Comparison of ENCODE assay signal across 11 cellular contexts in the genomic region with DNA sequence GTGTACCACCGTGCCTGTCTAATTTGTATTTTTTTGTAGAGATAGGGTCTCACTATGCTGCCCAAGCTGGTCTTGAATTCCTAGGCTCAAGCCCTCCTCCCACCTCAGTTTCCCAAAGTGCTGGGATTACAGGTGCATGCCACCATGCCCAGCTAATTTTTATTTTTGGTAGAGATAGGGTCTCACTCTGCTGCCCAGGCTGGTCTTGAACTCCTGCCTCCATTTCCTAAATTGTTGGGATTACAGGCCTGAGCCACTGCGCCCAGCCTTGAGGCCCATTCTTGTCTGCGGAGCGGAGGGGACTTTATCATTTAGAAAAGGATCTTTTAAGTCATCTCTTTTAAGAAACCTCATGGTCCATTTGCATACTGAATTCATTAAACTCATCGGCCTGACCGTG.
A peak's percentile ranks its signal among the peaks of the same experiment; 100 is the strongest.
DNase-seq lines count a peak whose midpoint lies in the region; ATAC-seq and TF ChIP-seq lines count a peak whose summit lies in the region.
"Had no signal": no experiment of that assay in that cellular context is flagged by ENCODE, and none has a peak within 500 bp of the region (broad histone marks: within the 10 kb centered on the region; RNA-seq: fewer than 3 reads in every experiment).

No MANE protein-coding gene starts in this region.

- no peak for DNase-seq in WTC11 (ENCODE audit: low spot score)
- DNase-seq in mesenteric fat pad (ENCODE audit: low spot score): peak; percentile 59
- DNase-seq in nephron progenitor cell: no peak
- DNase-seq in substantia nigra (lab: John Stamatoyannopoulos, UW): no peak
- no peak for DNase-seq in spleen
- DNase-seq: NCI-H1048, NCI-H187 treated with DMSO at 0.1 percent for 48 hours, NCI-H446, SHP77 treated with DMSO at 0.1 percent for 48 hours had no signal

- no peaks in the 10 kb centered on the region for H3K27me3 ChIP-seq in spleen (replicated peaks in 1 of 7)

- no peak overlapping the region for H3K4me3 ChIP-seq in HEK293 (ENCODE audit: low read depth, low read length)
- H3K4me3 ChIP-seq in spleen: no peak overlapping the region

- intact Hi-C loops in spleen (cut with DNase I; ENCODE audit: low total_unique reads): no loop called here

- CTCF ChIA-PET in HEK293 (lab: Yijun Ruan, JAX): interaction anchor here (1.4 kb wide), 1 partner anchor 11 kb away, joined by 4 read pairs; no protein-coding TSS in a partner anchor
- CTCF ChIA-PET in WTC11 (lab: Charles Lee): no interaction called here

- no peak overlapping the region for H3K4me3 Mint-ChIP-seq in WTC11
- no peak overlapping the region for H3K4me3 Mint-ChIP-seq in nephron progenitor cell

- H3K36me3 ChIP-seq in HEK293 (ENCODE audit: control insufficient read depth in 2 of 2, insufficient read depth in 1 of 2, low read length in 2 of 2) (peaks cover 0 to under 1% of the 10 kb centered on the region in 2 experiments; a peak in 1 of 3 replicates), spleen (peaks cover 0 to 35% (median 2%) of the 10 kb centered on the region in 6 donors)

- H3K9me3 ChIP-seq in HEK293 (ENCODE audit: control insufficient read depth, insufficient read depth, low read depth, low read length) (no peaks in the 10 kb centered on the region), spleen (no peaks in the 10 kb centered on the region)

- H3K9me3 Mint-ChIP-seq in WTC11 (no peaks in the 10 kb centered on the region), nephron progenitor cell (peaks cover 3% of the 10 kb centered on the region)

- peaks cover 3% of the 10 kb centered on the region for H3K36me3 Mint-ChIP-seq in WTC11
- peaks cover 33% of the 10 kb centered on the region for H3K36me3 Mint-ChIP-seq in nephron progenitor cell (ENCODE audit: low read depth)

- H3K4me1 Mint-ChIP-seq in WTC11 (peaks cover 52% of the 10 kb centered on the region), nephron progenitor cell (peaks cover 29% of the 10 kb centered on the region)

- no peaks in the 10 kb centered on the region for H3K27me3 Mint-ChIP-seq in WTC11 (ENCODE audit: low read depth)
- H3K27me3 Mint-ChIP-seq in nephron progenitor cell (ENCODE audit: low read depth, poor library complexity): no peaks in the 10 kb centered on the region

- H3K4me1 ChIP-seq in HEK293 (ENCODE audit: control insufficient read depth, insufficient read depth, low read length) (no peaks in the 10 kb centered on the region), spleen (peaks cover 0 to 35% (median 17%) of the 10 kb centered on the region in 6 donors)

- H3K27ac Mint-ChIP-seq in WTC11: peak overlapping the region; percentile 80; the same call in 1 of the 2 replicates
- no peak overlapping the region for H3K27ac Mint-ChIP-seq in nephron progenitor cell

- TF ChIP-seq CTCF in HEK293 (tag by site-specific recombination; IDR thresholded peaks at IDR 0.05) (no peak), WTC11 (IDR thresholded peaks at IDR 0.05) (no peak), nephron progenitor cell (IDR thresholded peaks at IDR 0.05) (no peak), spleen (IDR thresholded peaks at IDR 0.05 in 8 of 11, conservative IDR thresholded peaks at IDR 0.05 in 3 of 11) (no peak)

- TF ChIP-seq POLR2A in spleen (IDR thresholded peaks at IDR 0.05): no peak

- ATAC-seq in WTC11: no peak
- no peak for ATAC-seq in GM19467 (IDR thresholded peaks at IDR 0.05; ENCODE audit: unreplicated experiment)

- POLR2A ChIA-PET in HEK293 (lab: Yijun Ruan, JAX) (no interaction called here), WTC11 (lab: Charles Lee) (no interaction called here)

- 78 to 92% (median 81%) methylated on average over 6 of the region's 6 CpGs for WGBS in spleen, 5 donors

- H3K27ac ChIP-seq in HEK293 (ENCODE audit: extremely low read depth, low read depth, low read length) (no peak overlapping the region), substantia nigra (ENCODE audit: low read depth, low read length, poor library complexity, severe bottlenecking) (no peak overlapping the region), spleen (peak overlapping the region in 4 of 8 donors; percentile 21 to 62 (median 52))

TF ChIP-seq in HEK293, 187 proteins besides CTCF, POLR2A, EP300 and RAD21:
- no peak for TF ChIP-seq ZNF2 (tag by site-specific recombination; IDR thresholded peaks at IDR 0.05)
- 0 out of 2 replicates have a peak, but pooled peaks have one; percentile 41 for TF ChIP-seq ZNF121 (tag by site-specific recombination; IDR thresholded peaks at IDR 0.05)

TF ChIP-seq in WTC11, 78 proteins besides CTCF, POLR2A, EP300 and RAD21:
- TF ChIP-seq, protein P1, sequence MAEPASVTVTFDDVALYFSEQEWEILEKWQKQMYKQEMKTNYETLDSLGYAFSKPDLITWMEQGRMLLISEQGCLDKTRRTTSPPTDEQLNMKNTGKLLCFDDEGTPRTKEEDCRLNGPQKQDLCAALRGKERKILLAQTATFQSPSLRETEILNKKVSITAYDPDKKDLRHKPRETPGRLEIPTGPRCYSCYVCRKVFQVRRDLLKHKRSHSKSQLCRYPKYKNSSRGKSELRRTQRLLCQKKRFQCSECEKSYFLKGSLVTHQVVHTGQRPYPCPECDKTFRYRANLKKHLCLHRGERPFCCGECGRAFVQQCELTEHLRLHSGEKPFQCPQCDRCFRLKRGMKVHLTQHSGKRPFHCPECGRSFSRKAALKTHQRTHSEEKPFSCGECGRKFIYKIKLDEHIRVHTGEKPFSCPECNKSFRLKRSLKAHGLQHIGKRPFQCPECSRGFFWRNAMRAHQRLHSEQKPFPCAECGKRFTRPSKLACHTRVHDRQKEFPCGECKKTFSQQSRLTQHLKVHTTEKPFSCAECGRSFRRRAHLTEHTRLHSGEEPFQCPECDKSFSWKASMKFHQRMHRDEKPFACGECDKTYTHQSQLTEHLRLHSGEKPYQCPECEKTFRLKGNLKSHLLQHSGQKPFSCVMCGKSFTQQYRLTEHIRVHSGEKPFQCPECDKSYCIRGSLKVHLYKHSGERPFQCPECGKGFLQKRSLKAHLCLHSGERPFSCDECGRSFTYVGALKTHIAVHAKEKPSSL (CRISPR knock-in tag; conservative IDR thresholded peaks at IDR 0.05): no peak
- TF ChIP-seq, protein P2, sequence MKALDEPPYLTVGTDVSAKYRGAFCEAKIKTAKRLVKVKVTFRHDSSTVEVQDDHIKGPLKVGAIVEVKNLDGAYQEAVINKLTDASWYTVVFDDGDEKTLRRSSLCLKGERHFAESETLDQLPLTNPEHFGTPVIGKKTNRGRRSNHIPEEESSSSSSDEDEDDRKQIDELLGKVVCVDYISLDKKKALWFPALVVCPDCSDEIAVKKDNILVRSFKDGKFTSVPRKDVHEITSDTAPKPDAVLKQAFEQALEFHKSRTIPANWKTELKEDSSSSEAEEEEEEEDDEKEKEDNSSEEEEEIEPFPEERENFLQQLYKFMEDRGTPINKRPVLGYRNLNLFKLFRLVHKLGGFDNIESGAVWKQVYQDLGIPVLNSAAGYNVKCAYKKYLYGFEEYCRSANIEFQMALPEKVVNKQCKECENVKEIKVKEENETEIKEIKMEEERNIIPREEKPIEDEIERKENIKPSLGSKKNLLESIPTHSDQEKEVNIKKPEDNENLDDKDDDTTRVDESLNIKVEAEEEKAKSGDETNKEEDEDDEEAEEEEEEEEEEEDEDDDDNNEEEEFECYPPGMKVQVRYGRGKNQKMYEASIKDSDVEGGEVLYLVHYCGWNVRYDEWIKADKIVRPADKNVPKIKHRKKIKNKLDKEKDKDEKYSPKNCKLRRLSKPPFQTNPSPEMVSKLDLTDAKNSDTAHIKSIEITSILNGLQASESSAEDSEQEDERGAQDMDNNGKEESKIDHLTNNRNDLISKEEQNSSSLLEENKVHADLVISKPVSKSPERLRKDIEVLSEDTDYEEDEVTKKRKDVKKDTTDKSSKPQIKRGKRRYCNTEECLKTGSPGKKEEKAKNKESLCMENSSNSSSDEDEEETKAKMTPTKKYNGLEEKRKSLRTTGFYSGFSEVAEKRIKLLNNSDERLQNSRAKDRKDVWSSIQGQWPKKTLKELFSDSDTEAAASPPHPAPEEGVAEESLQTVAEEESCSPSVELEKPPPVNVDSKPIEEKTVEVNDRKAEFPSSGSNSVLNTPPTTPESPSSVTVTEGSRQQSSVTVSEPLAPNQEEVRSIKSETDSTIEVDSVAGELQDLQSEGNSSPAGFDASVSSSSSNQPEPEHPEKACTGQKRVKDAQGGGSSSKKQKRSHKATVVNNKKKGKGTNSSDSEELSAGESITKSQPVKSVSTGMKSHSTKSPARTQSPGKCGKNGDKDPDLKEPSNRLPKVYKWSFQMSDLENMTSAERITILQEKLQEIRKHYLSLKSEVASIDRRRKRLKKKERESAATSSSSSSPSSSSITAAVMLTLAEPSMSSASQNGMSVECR (CRISPR knock-in tag; IDR thresholded peaks at IDR 0.05; ENCODE audit: borderline replicate concordance): no peak
- TF ChIP-seq NFE2L1 (CRISPR knock-in tag; IDR thresholded peaks at IDR 0.05) (no peak), ZNF121 (CRISPR knock-in tag; IDR thresholded peaks at IDR 0.05) (peak; percentile 74; the same call in 1 of the 2 replicates)
TF ChIP-seq in WTC11: peak in this region for 1.
